8 cellular contexts compared by ENCODE assay signal in genomic region chr18:50178601-50179000, GRCh38. TPM values are rescaled to one million over a fixed set of nuclear protein-coding genes. Genes with fewer than 3 reads are reported as not detected.
"Had no signal": no experiment of that assay in that cellular context is flagged by ENCODE, and none has a peak within 500 bp of the region (broad histone marks: within the 10 kb centered on the region; RNA-seq: fewer than 3 reads in every experiment).

No MANE protein-coding gene starts in this region.

- H3K27ac ChIP-seq: GM23248 had no signal

- ATAC-seq: HCT116, K562 had no signal

- H3K4me3 ChIP-seq: GM23248, HAP-1, K562 had no signal

- H3K9ac ChIP-seq: GM23248 had no signal

- H3K4me1 ChIP-seq: HAP-1 had no signal

- H3K9me3 ChIP-seq: HAP-1 had no signal

- DNase-seq: GM23248, GOT3, H7, HFFc6, IMR-90 had no signal

- H2AFZ ChIP-seq: GM23248 had no signal

- H3K36me3 ChIP-seq: HAP-1 had no signal

RNA-seq across cellular contexts. Expression of gene MYO5B, which starts 16.3 kb away (rescaled TPM):
- total RNA-seq: GM23248 had no signal
